Comparison of ENCODE assay signal across 1 cellular context in the genomic region with DNA sequence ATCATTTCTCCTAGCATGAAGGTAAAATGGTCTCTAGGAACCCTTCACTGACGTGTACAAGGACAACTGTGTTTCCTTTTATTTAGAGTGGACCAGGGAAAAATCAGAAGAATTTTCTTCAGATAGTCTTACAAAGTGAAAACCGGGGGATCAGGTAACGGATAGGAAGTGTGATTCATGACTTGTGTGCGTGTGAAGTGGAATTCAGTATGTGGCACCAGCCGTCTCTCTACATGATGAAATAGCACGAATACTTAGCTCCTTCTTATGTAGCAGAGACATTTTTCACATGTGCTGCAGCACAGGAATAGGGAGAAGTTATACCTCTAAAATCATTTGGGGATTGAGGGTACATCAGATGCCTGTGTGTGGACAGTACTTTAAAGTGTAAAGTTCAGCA.
TF ChIP-seq lines count a peak whose summit lies in the region.

No MANE protein-coding gene starts in this region.

TF ChIP-seq in SK-N-SH treated with all-trans-retinoic acid at 6 μM for 48 hours, 23 proteins besides CTCF, POLR2A, EP300 and RAD21 (continued from another document):
- TF ChIP-seq, protein P1, sequence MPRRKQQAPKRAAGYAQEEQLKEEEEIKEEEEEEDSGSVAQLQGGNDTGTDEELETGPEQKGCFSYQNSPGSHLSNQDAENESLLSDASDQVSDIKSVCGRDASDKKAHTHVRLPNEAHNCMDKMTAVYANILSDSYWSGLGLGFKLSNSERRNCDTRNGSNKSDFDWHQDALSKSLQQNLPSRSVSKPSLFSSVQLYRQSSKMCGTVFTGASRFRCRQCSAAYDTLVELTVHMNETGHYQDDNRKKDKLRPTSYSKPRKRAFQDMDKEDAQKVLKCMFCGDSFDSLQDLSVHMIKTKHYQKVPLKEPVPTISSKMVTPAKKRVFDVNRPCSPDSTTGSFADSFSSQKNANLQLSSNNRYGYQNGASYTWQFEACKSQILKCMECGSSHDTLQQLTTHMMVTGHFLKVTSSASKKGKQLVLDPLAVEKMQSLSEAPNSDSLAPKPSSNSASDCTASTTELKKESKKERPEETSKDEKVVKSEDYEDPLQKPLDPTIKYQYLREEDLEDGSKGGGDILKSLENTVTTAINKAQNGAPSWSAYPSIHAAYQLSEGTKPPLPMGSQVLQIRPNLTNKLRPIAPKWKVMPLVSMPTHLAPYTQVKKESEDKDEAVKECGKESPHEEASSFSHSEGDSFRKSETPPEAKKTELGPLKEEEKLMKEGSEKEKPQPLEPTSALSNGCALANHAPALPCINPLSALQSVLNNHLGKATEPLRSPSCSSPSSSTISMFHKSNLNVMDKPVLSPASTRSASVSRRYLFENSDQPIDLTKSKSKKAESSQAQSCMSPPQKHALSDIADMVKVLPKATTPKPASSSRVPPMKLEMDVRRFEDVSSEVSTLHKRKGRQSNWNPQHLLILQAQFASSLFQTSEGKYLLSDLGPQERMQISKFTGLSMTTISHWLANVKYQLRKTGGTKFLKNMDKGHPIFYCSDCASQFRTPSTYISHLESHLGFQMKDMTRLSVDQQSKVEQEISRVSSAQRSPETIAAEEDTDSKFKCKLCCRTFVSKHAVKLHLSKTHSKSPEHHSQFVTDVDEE (CRISPR knock-in tag; IDR thresholded peaks at IDR 0.05) = no peak
- TF ChIP-seq CSRNP3 (CRISPR knock-in tag; IDR thresholded peaks at IDR 0.05) (no peak), ISL1 (CRISPR knock-in tag; IDR thresholded peaks at IDR 0.05) (no peak), GLIS3 (CRISPR knock-in tag; IDR thresholded peaks at IDR 0.05) (no peak), ZNF70 (CRISPR knock-in tag; IDR thresholded peaks at IDR 0.05) (no peak), ZFP30 (CRISPR knock-in tag; IDR thresholded peaks at IDR 0.05) (no peak), ZC3H10 (CRISPR knock-in tag; IDR thresholded peaks at IDR 0.05) (no peak), TCF4 (CRISPR knock-in tag; IDR thresholded peaks at IDR 0.05; ENCODE audit: borderline replicate concordance) (no peak), ESRRG (CRISPR knock-in tag; IDR thresholded peaks at IDR 0.05) (no peak)
